Comparison of ENCODE assay signal across 8 cellular contexts in genomic region chr14:76918176-76918750, GRCh38.
A peak's percentile ranks its signal among the peaks of the same experiment; 100 is the strongest.
DNase-seq lines count a peak whose midpoint lies in the region; ATAC-seq and TF ChIP-seq lines count a peak whose summit lies in the region.

No MANE protein-coding gene starts in this region.

- H3K4ac ChIP-seq in mesenchymal stem cell (ENCODE audit: low read depth in 1 of 2, low read length in 2 of 2): peak overlapping the region; percentile 82 to 84

- DNase-seq in EL (peak; percentile 80), NCI-H2171 (lab: John Stamatoyannopoulos, UW) (peak; percentile 69), chondrocyte (ENCODE audit: low spot score) (no peak), mesenchymal stem cell (peak; percentile 89), upper lobe of left lung (peak in 1 of 2 donors; percentile 75), 8988T (no peak), COR-L47 (lab: John Stamatoyannopoulos, UW) (no peak), HUDEP-2 (lab: John Stamatoyannopoulos, UW; ENCODE audit: unreplicated experiment in 76 of 76) (no peak)

- H3K4me1 ChIP-seq in mesenchymal stem cell (ENCODE audit: control insufficient read depth, insufficient read depth, low read depth, low read length) (peaks cover 69% of the 10 kb centered on the region), upper lobe of left lung (peaks cover 56 to 66% (median 60%) of the 10 kb centered on the region in 4 donors)

- peak in 1 of 4 donors; percentile 28 for TF ChIP-seq POLR2A in upper lobe of left lung (IDR thresholded peaks at IDR 0.05)

- H3K36me3 ChIP-seq in mesenchymal stem cell (ENCODE audit: control insufficient read depth in 1 of 2, insufficient read depth in 2 of 2, low read depth in 1 of 2, low read length in 2 of 2): no peaks in the 10 kb centered on the region
- no peaks in the 10 kb centered on the region for H3K36me3 ChIP-seq in upper lobe of left lung

- peak overlapping the region; percentile 84 to 96 for H2BK12ac ChIP-seq in mesenchymal stem cell (ENCODE audit: low read length in 2 of 2)

- TF ChIP-seq CTCF in chondrocyte (IDR thresholded peaks at IDR 0.05) (no peak), upper lobe of left lung (IDR thresholded peaks at IDR 0.05) (no peak)

- peak overlapping the region; percentile 37 for H3K4me3 Mint-ChIP-seq in chondrocyte (ENCODE audit: unreplicated experiment)

- H3K9me3 Mint-ChIP-seq in chondrocyte (ENCODE audit: low read depth): no peaks in the 10 kb centered on the region

- peaks cover 4% of the 10 kb centered on the region for H3K79me1 ChIP-seq in mesenchymal stem cell (replicated peaks; ENCODE audit: low read length, poor library complexity, severe bottlenecking)

- H3K9me3 ChIP-seq in mesenchymal stem cell (ENCODE audit: control insufficient read depth, low read length): no peaks in the 10 kb centered on the region
- no peaks in the 10 kb centered on the region for H3K9me3 ChIP-seq in upper lobe of left lung

- no peak overlapping the region for H3K4me2 ChIP-seq in mesenchymal stem cell (ENCODE audit: low read length, poor library complexity, severe bottlenecking)

- H3K4me3 ChIP-seq in mesenchymal stem cell (ENCODE audit: insufficient read depth in 1 of 2, low read depth in 1 of 2, low read length in 2 of 2) (peak overlapping the region in 1 of 2 experiments; percentile 61), upper lobe of left lung (no peak overlapping the region)

- peak overlapping the region in 1 of 2 experiments; percentile 9 for H3K14ac ChIP-seq in mesenchymal stem cell (ENCODE audit: low read length in 2 of 2)

- peak overlapping the region; percentile 84 for H3K9ac ChIP-seq in mesenchymal stem cell (ENCODE audit: low read length)

- H3K27me3 ChIP-seq in mesenchymal stem cell (ENCODE audit: control insufficient read depth in 1 of 2, insufficient read depth in 1 of 2, low read length in 2 of 2) (no peaks in the 10 kb centered on the region), upper lobe of left lung (no peaks in the 10 kb centered on the region)

- peak overlapping the region; percentile 75 to 96 for H3K18ac ChIP-seq in mesenchymal stem cell (ENCODE audit: low read depth in 1 of 2, low read length in 2 of 2)

- no peaks in the 10 kb centered on the region for H3K36me3 Mint-ChIP-seq in chondrocyte (ENCODE audit: low read depth)

- peak overlapping the region; percentile 88 for H4K8ac ChIP-seq in mesenchymal stem cell (ENCODE audit: low read length)

- peak overlapping the region; percentile 90 for H2BK5ac ChIP-seq in mesenchymal stem cell (ENCODE audit: low read depth, low read length, poor library complexity, severe bottlenecking)

- no peaks in the 10 kb centered on the region for H3K27me3 Mint-ChIP-seq in chondrocyte (ENCODE audit: low read depth)

- 21% methylated on average over 11 of the region's 11 CpGs for WGBS in mesenchymal stem cell
- WGBS in upper lobe of left lung, 2 donors: 5 to 10% methylated on average over 10 to 11 of the region's 11 CpGs

- peaks cover 82% of the 10 kb centered on the region for H3K4me1 Mint-ChIP-seq in chondrocyte (ENCODE audit: low read depth)

- H3K23ac ChIP-seq in mesenchymal stem cell (ENCODE audit: low read length in 2 of 2): peak overlapping the region in 1 of 2 experiments; percentile 6

- no peak overlapping the region for H2AFZ ChIP-seq in mesenchymal stem cell (ENCODE audit: low read depth, low read length)

- H2BK15ac ChIP-seq in mesenchymal stem cell (ENCODE audit: low read depth, poor library complexity, severe bottlenecking): peak overlapping the region; percentile 52

- H3K27ac ChIP-seq in mesenchymal stem cell (ENCODE audit: low read length, poor library complexity, severe bottlenecking) (peak overlapping the region; percentile 100), upper lobe of left lung (peak overlapping the region; percentile 88 to 96 (median 94))

- H4K91ac ChIP-seq in mesenchymal stem cell (ENCODE audit: low read length): peak overlapping the region; percentile 97

- peak overlapping the region; percentile 99 for H3K27ac Mint-ChIP-seq in chondrocyte (ENCODE audit: unreplicated experiment)

- ATAC-seq in upper lobe of left lung (ENCODE audit: low FRiP score in 2 of 2): peak; percentile 60 to 78

- H2AK5ac ChIP-seq in mesenchymal stem cell (ENCODE audit: low read length, severe bottlenecking): peak overlapping the region; percentile 82

- peak in 1 of 4 donors; percentile 74 for TF ChIP-seq EP300 in upper lobe of left lung (IDR thresholded peaks at IDR 0.05)

- H2BK120ac ChIP-seq in mesenchymal stem cell (ENCODE audit: low read depth, low read length): peak overlapping the region; percentile 97

Comparison
In these comparisons a context has a peak if more than half of its experiments do, and no peak if none do; other contexts are left out.
1. DNase-seq: peak in EL (single experiment), NCI-H2171 (single experiment) and mesenchymal stem cell (single experiment); none in chondrocyte (single experiment), 8988T (single experiment), COR-L47 (single experiment) and HUDEP-2 (0 of 76).